11 cellular contexts compared by ENCODE assay signal in genomic region chr7:81715984-81716588, GRCh38. TPM values are rescaled to one million over a fixed set of nuclear protein-coding genes. Genes with fewer than 3 reads are reported as not detected.
A peak's percentile ranks its signal among the peaks of the same experiment; 100 is the strongest.
DNase-seq lines count a peak whose midpoint lies in the region; TF ChIP-seq lines count a peak whose summit lies in the region.
"Had no signal": no experiment of that assay in that cellular context is flagged by ENCODE, and none has a peak within 500 bp of the region (broad histone marks: within the 10 kb centered on the region; RNA-seq: fewer than 3 reads in every experiment).

No MANE protein-coding gene starts in this region.

- peak; percentile 27 for TF ChIP-seq CTCF in GM12873 (IDR thresholded peaks at IDR 0.05; ENCODE audit: insufficient read depth, low read depth, low read length, missing control alignments)
- peak; percentile 43 for TF ChIP-seq CTCF in neural crest cell (conservative IDR thresholded peaks at IDR 0.05)

- DNase-seq in NCI-H1417 (lab: John Stamatoyannopoulos, UW) (peak in 2 of 3 experiments; percentile 41 to 66), astrocyte of the hippocampus (ENCODE audit: low read depth, low spot score) (peak; percentile 53), neural crest cell (ENCODE audit: low read depth, low spot score) (no peak), activated gamma-delta T cell treated with Interleukin-2 at 50 U/mL for 16 hours (no peak), H7 (no peak), NCI-H2227 treated with DMSO at 0.1 percent for 48 hours (lab: John Stamatoyannopoulos, UW) (no peak)
- no peak for DNase-seq in activated CD4-positive, alpha-beta T cell treated with anti-CD3 and anti-CD28 coated beads, Interleukin-2, amount 50 U/mL, for 1 hour
- DNase-seq: effector memory CD8-positive, alpha-beta T cell; right lobe of liver; T-cell had no signal

- H3K27me3 Mint-ChIP-seq in neural crest cell (ENCODE audit: low read depth), result no peaks in the 10 kb centered on the region
- H3K27me3 Mint-ChIP-seq: effector memory CD8-positive, alpha-beta T cell; T-cell had no signal

- no peak overlapping the region for H3K27ac Mint-ChIP-seq in neural crest cell (ENCODE audit: unreplicated experiment)
- H3K27ac Mint-ChIP-seq: effector memory CD8-positive, alpha-beta T cell; T-cell had no signal

- H3K27me3 ChIP-seq in H7 (ENCODE audit: control insufficient read depth, insufficient read depth, low read length), result no peaks in the 10 kb centered on the region
- H3K27me3 ChIP-seq: right lobe of liver had no signal

- H3K4me3 Mint-ChIP-seq in neural crest cell, result no peak overlapping the region
- H3K4me3 Mint-ChIP-seq: effector memory CD8-positive, alpha-beta T cell; T-cell had no signal

- H3K4me1 Mint-ChIP-seq in neural crest cell, result no peaks in the 10 kb centered on the region
- H3K4me1 Mint-ChIP-seq: T-cell had no signal

- H3K9me3 Mint-ChIP-seq in neural crest cell, result peaks cover 3% of the 10 kb centered on the region

- H3K36me3 ChIP-seq in H7 (replicated peaks; ENCODE audit: control insufficient read depth, insufficient read depth, low read length), result no peaks in the 10 kb centered on the region
- H3K36me3 ChIP-seq: right lobe of liver had no signal

- H3K36me3 Mint-ChIP-seq in neural crest cell (ENCODE audit: low read depth), result no peaks in the 10 kb centered on the region
- H3K36me3 Mint-ChIP-seq: T-cell had no signal

- H3K4me3 ChIP-seq in H7 (ENCODE audit: insufficient read depth, low read depth, low read length), result no peak overlapping the region
- H3K4me3 ChIP-seq: right lobe of liver had no signal

RNA-seq across cellular contexts. Expression of gene HGF, which starts 53.8 kb away (rescaled TPM):
- total RNA-seq in neural crest cell, result 0.05 and 0.14 TPM in 2 replicates
- 1.1 TPM in 1 of 2 replicates, not detected in the other for total RNA-seq in H7 (2014; rRNA removed; shearing (Covaris generic))

Comparison
In these comparisons a context has a peak if more than half of its experiments do, and no peak if none do; other contexts are left out.
1. DNase-seq: peak in NCI-H1417 (2 of 3) and astrocyte of the hippocampus (single experiment); none in neural crest cell (single experiment), activated gamma-delta T cell treated with Interleukin-2 at 50 U/mL for 16 hours (single experiment), activated CD4-positive, alpha-beta T cell treated with anti-CD3 and anti-CD28 coated beads, Interleukin-2, amount 50 U/mL, for 1 hour (single experiment), H7 (single experiment) and NCI-H2227 treated with DMSO at 0.1 percent for 48 hours (single experiment).